Comparison of ENCODE assay signal across 22 cellular contexts in the genomic region with DNA sequence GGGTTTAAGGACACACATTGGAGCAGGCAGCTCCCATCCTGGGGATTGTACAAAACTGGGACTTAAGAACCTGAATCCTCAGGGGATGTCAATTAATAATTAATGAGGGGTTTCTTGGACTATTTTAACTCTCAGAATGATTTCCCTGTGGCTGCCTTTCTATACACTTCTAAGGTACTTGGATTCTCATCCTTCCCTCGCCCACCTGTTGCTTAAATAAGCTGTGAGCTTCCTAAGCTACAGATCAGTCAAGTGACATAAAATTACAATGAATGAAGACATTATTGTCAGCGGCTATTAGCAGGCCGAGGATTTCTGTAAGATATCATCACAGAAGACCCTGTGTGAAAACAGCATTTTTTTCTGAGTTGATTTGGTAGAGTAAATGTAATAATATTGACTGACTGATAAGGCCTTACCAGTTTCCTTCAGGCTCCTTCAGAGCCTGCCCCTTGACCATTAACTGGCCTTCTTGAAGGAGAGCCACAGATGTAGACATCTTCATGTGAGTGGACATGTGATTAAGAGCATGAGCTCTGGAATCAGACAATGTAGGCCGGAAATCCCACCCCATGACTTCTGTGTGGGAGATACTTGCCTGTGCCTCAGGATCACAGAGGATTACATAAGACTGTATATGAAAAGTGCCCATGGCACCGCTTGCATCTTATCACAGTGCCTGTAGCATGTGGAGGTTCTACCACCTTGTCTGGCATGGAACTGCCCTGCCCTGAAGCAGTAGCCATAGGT.
A peak's percentile ranks its signal among the peaks of the same experiment; 100 is the strongest.
DNase-seq lines count a peak whose midpoint lies in the region; ATAC-seq and TF ChIP-seq lines count a peak whose summit lies in the region.
"Had no signal": no experiment of that assay in that cellular context is flagged by ENCODE, and none has a peak within 500 bp of the region (broad histone marks: within the 10 kb centered on the region; RNA-seq: fewer than 3 reads in every experiment).

No MANE protein-coding gene starts in this region.

- H3K9me2 ChIP-seq in HCT116 (ENCODE audit: insufficient read depth), result no peaks in the 10 kb centered on the region

- TSS peak; percentile 9 for BruUV-seq in HCT116 (replicated peaks; lab: Mats Ljungman, UMichigan)

- H3K27me3 Mint-ChIP-seq in activated T-helper 17 cell treated with anti-CD3 and anti-CD28 coated beads, Interleukin-2, amount 50 U/mL, for 72 hours, result no peaks in the 10 kb centered on the region
- H3K27me3 Mint-ChIP-seq: CD4-positive, alpha-beta memory T cell had no signal

- TF ChIP-seq CTCF in HCT116 (IDR thresholded peaks at IDR 0.05 in 2 of 3, conservative IDR thresholded peaks at IDR 0.05 in 1 of 3; ENCODE audit: borderline replicate concordance in 1 of 3, insufficient read depth in 1 of 3, low read depth in 2 of 3, low read length in 2 of 3), result no peak

- no peak overlapping the region for H3K4me3 Mint-ChIP-seq in activated T-helper 17 cell treated with anti-CD3 and anti-CD28 coated beads, Interleukin-2, amount 50 U/mL, for 72 hours
- H3K4me3 Mint-ChIP-seq: CD4-positive, alpha-beta memory T cell had no signal

- no peak overlapping the region for H3K4me3 ChIP-seq in HCT116 (replicated peaks in 1 of 2; ENCODE audit: low read depth in 1 of 2, low read length in 2 of 2)
- H3K4me3 ChIP-seq: K562, SJSA1 had no signal

- no peaks in the 10 kb centered on the region for H4K20me1 ChIP-seq in HCT116 (ENCODE audit: insufficient read depth)

- TF ChIP-seq RAD21 in HCT116 (IDR thresholded peaks at IDR 0.05; ENCODE audit: low read depth), result no peak

- intact Hi-C loops in HCT116 (cut with micrococcal nuclease) (no loop called here), sciatic nerve (cut with DNase I) (no loop called here)

- POLR2A ChIA-PET in HCT116 (lab: Charles Lee), result no interaction called here

- peaks cover 38% of the 10 kb centered on the region for H3K36me3 Mint-ChIP-seq in activated T-helper 17 cell treated with anti-CD3 and anti-CD28 coated beads, Interleukin-2, amount 50 U/mL, for 72 hours (ENCODE audit: low read depth)

- H3K4me2 ChIP-seq in HCT116 (ENCODE audit: low read length), result no peak overlapping the region

- peaks cover 0 to 4% of the 10 kb centered on the region in 2 experiments; a peak in 1 of 4 replicates for H3K36me3 ChIP-seq in HCT116 (ENCODE audit: control insufficient read depth in 1 of 2, insufficient read depth in 2 of 2, low read length in 2 of 2)

- H3K4me1 Mint-ChIP-seq in activated T-helper 17 cell treated with anti-CD3 and anti-CD28 coated beads, Interleukin-2, amount 50 U/mL, for 72 hours, result no peaks in the 10 kb centered on the region
- H3K4me1 Mint-ChIP-seq: CD4-positive, alpha-beta memory T cell had no signal

- H3K27ac Mint-ChIP-seq in activated T-helper 17 cell treated with anti-CD3 and anti-CD28 coated beads, Interleukin-2, amount 50 U/mL, for 72 hours, result peak overlapping the region; percentile 36

- no peaks in the 10 kb centered on the region; the same call in 1 of the 2 replicates for H3K79me2 ChIP-seq in HCT116 (ENCODE audit: insufficient read depth, low read length)

- H3K27me3 ChIP-seq in HCT116 (ENCODE audit: insufficient read depth, low read length), result no peaks in the 10 kb centered on the region
- H3K27me3 ChIP-seq: SJSA1 had no signal

- no peaks in the 10 kb centered on the region for H3K9me3 Mint-ChIP-seq in activated T-helper 17 cell treated with anti-CD3 and anti-CD28 coated beads, Interleukin-2, amount 50 U/mL, for 72 hours

- no peak for TF ChIP-seq POLR2A in HCT116 (IDR thresholded peaks at IDR 0.05; ENCODE audit: borderline replicate concordance, extremely low read depth, insufficient read depth, insufficient read length)

- RAD21 ChIA-PET in HCT116 (lab: Charles Lee; ENCODE audit: low non-redundant PET in 1 of 2, low total read pairs in 2 of 2, uncharacterized antibody in 2 of 2, unreplicated experiment in 2 of 2), result no interaction called here

- H3K9ac ChIP-seq in HCT116 (ENCODE audit: low read length), result no peak overlapping the region

- no peak overlapping the region for H2AFZ ChIP-seq in HCT116 (ENCODE audit: low read depth, low read length, poor library complexity, severe bottlenecking)

- DNase-seq in HCT116 (ENCODE audit: low read depth, low spot score) (no peak), foreskin melanocyte (peak; percentile 94), substantia nigra (lab: John Stamatoyannopoulos, UW) (no peak), sciatic nerve (ENCODE audit: low spot score) (no peak)
- DNase-seq: Caco-2; CD4-positive, alpha-beta memory T cell; DMS153; MM.1S; NCI-H1048; NCI-H1436; NCI-H187 treated with DMSO at 0.1 percent for 48 hours; NCI-H2107; NCI-H446 treated with DMSO at 0.1 percent for 48 hours; NCI-H526 treated with DMSO at 0.1 percent for 48 hours; OCI-M1 had no signal

- CTCF ChIA-PET in HCT116 (lab: Charles Lee), result no interaction called here

- ATAC-seq in HCT116 (no peak), HG03159 (IDR thresholded peaks at IDR 0.05; ENCODE audit: unreplicated experiment) (no peak), sciatic nerve (no peak), HG03565 (IDR thresholded peaks at IDR 0.05; ENCODE audit: unreplicated experiment) (no peak)
- no peak for ATAC-seq in activated T-helper 17 cell treated with anti-CD3 and anti-CD28 coated beads, Interleukin-2, amount 50 U/mL, for 72 hours (replicated peaks)
- ATAC-seq: HepG2, K562 had no signal

- peaks cover 6 to 20% of the 10 kb centered on the region in 2 experiments for H3K4me1 ChIP-seq in HCT116 (ENCODE audit: control insufficient read depth in 1 of 2, insufficient read depth in 2 of 2, low read length in 2 of 2)
- H3K4me1 ChIP-seq: Caco-2 had no signal

- H3K27ac ChIP-seq in HCT116 (ENCODE audit: low read depth, low read length) (no peak overlapping the region), substantia nigra (ENCODE audit: low read depth, low read length, poor library complexity, severe bottlenecking) (peak overlapping the region; percentile 70)
- H3K27ac ChIP-seq: HL-60, SJSA1 had no signal

- H3K9me3 ChIP-seq in HCT116 (ENCODE audit: control insufficient read depth in 1 of 2, insufficient read depth in 1 of 2, low read depth in 1 of 2, low read length in 2 of 2), result no peaks in the 10 kb centered on the region
- H3K9me3 ChIP-seq: Caco-2, SJSA1 had no signal

TF ChIP-seq in HCT116, 20 proteins besides CTCF, POLR2A, EP300 and RAD21:
- no peak for TF ChIP-seq ELF1 (IDR thresholded peaks at IDR 0.05; ENCODE audit: borderline replicate concordance, low read depth)
- no peak for TF ChIP-seq EGR1 (IDR thresholded peaks at IDR 0.05; ENCODE audit: low read depth)
- TF ChIP-seq ZNF274 (IDR thresholded peaks at IDR 0.05; ENCODE audit: low read depth, low read length), result no peak
- TF ChIP-seq FOSL1 (IDR thresholded peaks at IDR 0.05; ENCODE audit: low read depth), result no peak
- no peak for TF ChIP-seq EZH2 (IDR thresholded peaks at IDR 0.05)
- no peak for TF ChIP-seq ZFX (IDR thresholded peaks at IDR 0.05)
- TF ChIP-seq CEBPB (IDR thresholded peaks at IDR 0.05; ENCODE audit: low read depth), result no peak
- no peak for TF ChIP-seq SIN3A (IDR thresholded peaks at IDR 0.05; ENCODE audit: low read depth)
- TF ChIP-seq, protein P1, sequence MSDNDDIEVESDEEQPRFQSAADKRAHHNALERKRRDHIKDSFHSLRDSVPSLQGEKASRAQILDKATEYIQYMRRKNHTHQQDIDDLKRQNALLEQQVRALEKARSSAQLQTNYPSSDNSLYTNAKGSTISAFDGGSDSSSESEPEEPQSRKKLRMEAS (IDR thresholded peaks at IDR 0.05), result no peak
- TF ChIP-seq EZH2phosphoT487 (IDR thresholded peaks at IDR 0.05; ENCODE audit: borderline replicate concordance), result no peak
- TF ChIP-seq, protein P2, sequence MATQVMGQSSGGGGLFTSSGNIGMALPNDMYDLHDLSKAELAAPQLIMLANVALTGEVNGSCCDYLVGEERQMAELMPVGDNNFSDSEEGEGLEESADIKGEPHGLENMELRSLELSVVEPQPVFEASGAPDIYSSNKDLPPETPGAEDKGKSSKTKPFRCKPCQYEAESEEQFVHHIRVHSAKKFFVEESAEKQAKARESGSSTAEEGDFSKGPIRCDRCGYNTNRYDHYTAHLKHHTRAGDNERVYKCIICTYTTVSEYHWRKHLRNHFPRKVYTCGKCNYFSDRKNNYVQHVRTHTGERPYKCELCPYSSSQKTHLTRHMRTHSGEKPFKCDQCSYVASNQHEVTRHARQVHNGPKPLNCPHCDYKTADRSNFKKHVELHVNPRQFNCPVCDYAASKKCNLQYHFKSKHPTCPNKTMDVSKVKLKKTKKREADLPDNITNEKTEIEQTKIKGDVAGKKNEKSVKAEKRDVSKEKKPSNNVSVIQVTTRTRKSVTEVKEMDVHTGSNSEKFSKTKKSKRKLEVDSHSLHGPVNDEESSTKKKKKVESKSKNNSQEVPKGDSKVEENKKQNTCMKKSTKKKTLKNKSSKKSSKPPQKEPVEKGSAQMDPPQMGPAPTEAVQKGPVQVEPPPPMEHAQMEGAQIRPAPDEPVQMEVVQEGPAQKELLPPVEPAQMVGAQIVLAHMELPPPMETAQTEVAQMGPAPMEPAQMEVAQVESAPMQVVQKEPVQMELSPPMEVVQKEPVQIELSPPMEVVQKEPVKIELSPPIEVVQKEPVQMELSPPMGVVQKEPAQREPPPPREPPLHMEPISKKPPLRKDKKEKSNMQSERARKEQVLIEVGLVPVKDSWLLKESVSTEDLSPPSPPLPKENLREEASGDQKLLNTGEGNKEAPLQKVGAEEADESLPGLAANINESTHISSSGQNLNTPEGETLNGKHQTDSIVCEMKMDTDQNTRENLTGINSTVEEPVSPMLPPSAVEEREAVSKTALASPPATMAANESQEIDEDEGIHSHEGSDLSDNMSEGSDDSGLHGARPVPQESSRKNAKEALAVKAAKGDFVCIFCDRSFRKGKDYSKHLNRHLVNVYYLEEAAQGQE (IDR thresholded peaks at IDR 0.05; ENCODE audit: low read depth), result no peak
- no peak for TF ChIP-seq CBX3 (IDR thresholded peaks at IDR 0.05; ENCODE audit: low read depth)
- no peak for TF ChIP-seq YY1 (IDR thresholded peaks at IDR 0.05; ENCODE audit: extremely low read depth, insufficient replicate concordance, low read depth, low read length)
- TF ChIP-seq ATF3 (IDR thresholded peaks at IDR 0.05), result no peak
- TF ChIP-seq SP1 (IDR thresholded peaks at IDR 0.05; ENCODE audit: low read depth), result no peak
- no peak for TF ChIP-seq JUND (IDR thresholded peaks at IDR 0.05)
- no peak for TF ChIP-seq TCF7L2 (IDR thresholded peaks at IDR 0.05; ENCODE audit: borderline replicate concordance, extremely low read depth, insufficient read depth, insufficient read length)
- TF ChIP-seq POLR2AphosphoS5 (IDR thresholded peaks at IDR 0.05; ENCODE audit: low read depth, low read length), result no peak
- TF ChIP-seq SRF (IDR thresholded peaks at IDR 0.05; ENCODE audit: low read depth), result no peak
TF ChIP-seq in HCT116: peak in this region for 0.
